In genomic region chr1:182716740-182717720, GRCh38 we compare ENCODE assay signal across 14 cellular contexts. TPM values are rescaled to one million over a fixed set of nuclear protein-coding genes. Genes with fewer than 3 reads are reported as not detected.
DNase-seq lines count a peak whose midpoint lies in the region; ATAC-seq and TF ChIP-seq lines count a peak whose summit lies in the region.
"Had no signal": no experiment of that assay in that cellular context is flagged by ENCODE, and none has a peak within 500 bp of the region (broad histone marks: within the 10 kb centered on the region; RNA-seq: fewer than 3 reads in every experiment).

No MANE protein-coding gene starts in this region.

- H3K9me2 ChIP-seq in SK-N-SH: no peaks in the 10 kb centered on the region

- TF ChIP-seq CTCF in Caco-2 (IDR thresholded peaks at IDR 0.05; ENCODE audit: insufficient read depth in 1 of 2, low read depth in 1 of 2, low read length in 1 of 2, severe bottlenecking in 1 of 2, unreplicated experiment in 1 of 2): no peak
- TF ChIP-seq CTCF in SK-N-SH (IDR thresholded peaks at IDR 0.05): no peak

- H3K4me3 ChIP-seq in Caco-2 (ENCODE audit: low read depth, low read length): no peak overlapping the region
- no peak overlapping the region for H3K4me3 ChIP-seq in SK-N-SH (ENCODE audit: low read depth in 2 of 2, low read length in 1 of 2)
- H3K4me3 ChIP-seq: skin epidermis, uterus had no signal

- no peaks in the 10 kb centered on the region for H4K20me1 ChIP-seq in SK-N-SH (ENCODE audit: insufficient read depth)

- peak overlapping the region; percentile 87 for H3K27ac Mint-ChIP-seq in Caco-2 (ENCODE audit: unreplicated experiment)
- H3K27ac Mint-ChIP-seq in activated T-helper 1 cell treated with anti-CD3 and anti-CD28 coated beads, Interleukin-12 subunit alpha, Interleukin-12 subunit beta, Interleukin-2, Interleukin-4 antibody, amounts not matched to agents 30 ng/mL and 10 ng/mL and 1 ng/mL, durations not matched to agents 14 hours and 24 hours and 36 hours: peak overlapping the region; percentile 3
- no peak overlapping the region for H3K27ac Mint-ChIP-seq in naive thymus-derived CD8-positive, alpha-beta T cell
- H3K27ac Mint-ChIP-seq: CD8-positive, alpha-beta memory T cell; nephron had no signal

- no peak for TF ChIP-seq EP300 in SK-N-SH (IDR thresholded peaks at IDR 0.05; ENCODE audit: borderline replicate concordance in 1 of 2, low read depth in 1 of 2, low read length in 1 of 2)

- DNase-seq in Caco-2 (peak in 1 of 2 experiments; percentile 28), SK-N-SH (no peak), NCI-H524 treated with DMSO at 0.1 percent for 48 hours (lab: John Stamatoyannopoulos, UW) (no peak)
- DNase-seq in activated T-helper 1 cell treated with anti-CD3 and anti-CD28 coated beads, Interleukin-12 subunit alpha, Interleukin-12 subunit beta, Interleukin-2, Interleukin-4 antibody, amounts not matched to agents 30 ng/mL and 10 ng/mL and 1 ng/mL, durations not matched to agents 14 hours and 24 hours and 36 hours (ENCODE audit: low spot score): no peak
- no peak for DNase-seq in activated CD4-positive, alpha-beta T cell treated with anti-CD3 and anti-CD28 coated beads for 1 hour
- DNase-seq in naive thymus-derived CD8-positive, alpha-beta T cell: no peak
- DNase-seq: activated effector memory CD4-positive, alpha-beta T cell treated with anti-CD3 and anti-CD28 coated beads, Interleukin-2, amount 50 U/mL, for 16 hours; CD8-positive, alpha-beta memory T cell; uterus had no signal

- H3K36me3 Mint-ChIP-seq in Caco-2 (ENCODE audit: insufficient read depth, unreplicated experiment): no peaks in the 10 kb centered on the region
- H3K36me3 Mint-ChIP-seq in activated T-helper 1 cell treated with anti-CD3 and anti-CD28 coated beads, Interleukin-12 subunit alpha, Interleukin-12 subunit beta, Interleukin-2, Interleukin-4 antibody, amounts not matched to agents 30 ng/mL and 10 ng/mL and 1 ng/mL, durations not matched to agents 14 hours and 24 hours and 36 hours (ENCODE audit: low read depth): peaks cover 3% of the 10 kb centered on the region
- H3K36me3 Mint-ChIP-seq in naive thymus-derived CD8-positive, alpha-beta T cell: no peaks in the 10 kb centered on the region
- H3K36me3 Mint-ChIP-seq: CD8-positive, alpha-beta memory T cell had no signal

- H3K4me1 Mint-ChIP-seq in Caco-2 (ENCODE audit: low read depth, unreplicated experiment): peaks cover 18% of the 10 kb centered on the region
- peaks cover 63% of the 10 kb centered on the region for H3K4me1 Mint-ChIP-seq in activated T-helper 1 cell treated with anti-CD3 and anti-CD28 coated beads, Interleukin-12 subunit alpha, Interleukin-12 subunit beta, Interleukin-2, Interleukin-4 antibody, amounts not matched to agents 30 ng/mL and 10 ng/mL and 1 ng/mL, durations not matched to agents 14 hours and 24 hours and 36 hours (ENCODE audit: low read depth)
- H3K4me1 Mint-ChIP-seq in naive thymus-derived CD8-positive, alpha-beta T cell: peaks cover 4 to 25% (median 13%) of the 10 kb centered on the region in 4 donors
- H3K4me1 Mint-ChIP-seq: nephron had no signal

- H2AFZ ChIP-seq in SK-N-SH (ENCODE audit: low read depth): no peak overlapping the region

- no peak overlapping the region for H3K9ac ChIP-seq in SK-N-SH

- intact Hi-C loops in Caco-2 (cut with micrococcal nuclease; ENCODE audit: unreplicated experiment): loop anchor here (5.0 kb wide), 1 partner anchor 65 kb away; no protein-coding TSS in a partner anchor
- intact Hi-C loops in activated T-helper 1 cell treated with anti-CD3 and anti-CD28 coated beads, Interleukin-12 subunit alpha, Interleukin-12 subunit beta, Interleukin-2, Interleukin-4 antibody, amounts not matched to agents 30 ng/mL and 10 ng/mL and 1 ng/mL, durations not matched to agents 14 hours and 24 hours and 36 hours (cut with micrococcal nuclease): loop anchor here (1.0 kb wide), 1 partner anchor 8 kb away; no protein-coding TSS in a partner anchor

- H3K79me2 ChIP-seq in SK-N-SH (ENCODE audit: insufficient read depth): no peaks in the 10 kb centered on the region

- H3K9me3 ChIP-seq in Caco-2 (no peaks in the 10 kb centered on the region), SK-N-SH (no peaks in the 10 kb centered on the region)
- H3K9me3 ChIP-seq: uterus had no signal

- no peak overlapping the region for H3K4me3 Mint-ChIP-seq in Caco-2 (ENCODE audit: unreplicated experiment)
- no peak overlapping the region for H3K4me3 Mint-ChIP-seq in activated T-helper 1 cell treated with anti-CD3 and anti-CD28 coated beads, Interleukin-12 subunit alpha, Interleukin-12 subunit beta, Interleukin-2, Interleukin-4 antibody, amounts not matched to agents 30 ng/mL and 10 ng/mL and 1 ng/mL, durations not matched to agents 14 hours and 24 hours and 36 hours
- no peak overlapping the region for H3K4me3 Mint-ChIP-seq in naive thymus-derived CD8-positive, alpha-beta T cell
- H3K4me3 Mint-ChIP-seq: CD8-positive, alpha-beta memory T cell; nephron had no signal

- no peak overlapping the region for H3K27ac ChIP-seq in SK-N-SH (ENCODE audit: low read depth in 2 of 2, low read length in 1 of 2)
- H3K27ac ChIP-seq: skin epidermis, uterus had no signal

- CTCF ChIA-PET in Caco-2 (lab: Charles Lee) (interaction anchor here (1.0 kb wide), 1 partner anchor 68 kb away, joined by 4 read pairs; no protein-coding TSS in a partner anchor), SK-N-SH (lab: Yijun Ruan, JAX) (interaction anchor here (0.9 to 1.4 kb wide), 4 partner anchors 19 to 70 kb away, joined by 3 to 4 read pairs (median 4); no protein-coding TSS in a partner anchor)

- H3K4me1 ChIP-seq in Caco-2 (peaks cover 5% of the 10 kb centered on the region; the same call in 1 of the 2 replicates), SK-N-SH (ENCODE audit: control insufficient read depth in 1 of 2, insufficient read depth in 2 of 2, low read depth in 1 of 2, low read length in 1 of 2) (no peaks in the 10 kb centered on the region; a peak in 1 of 4 replicates)
- H3K4me1 ChIP-seq: uterus had no signal

- H3K9me3 Mint-ChIP-seq in Caco-2 (ENCODE audit: unreplicated experiment): no peaks in the 10 kb centered on the region
- H3K9me3 Mint-ChIP-seq in activated T-helper 1 cell treated with anti-CD3 and anti-CD28 coated beads, Interleukin-12 subunit alpha, Interleukin-12 subunit beta, Interleukin-2, Interleukin-4 antibody, amounts not matched to agents 30 ng/mL and 10 ng/mL and 1 ng/mL, durations not matched to agents 14 hours and 24 hours and 36 hours: no peaks in the 10 kb centered on the region
- no peaks in the 10 kb centered on the region for H3K9me3 Mint-ChIP-seq in naive thymus-derived CD8-positive, alpha-beta T cell
- H3K9me3 Mint-ChIP-seq: CD8-positive, alpha-beta memory T cell; nephron had no signal

- no peaks in the 10 kb centered on the region for H3F3A ChIP-seq in SK-N-SH (replicated peaks; ENCODE audit: insufficient read depth)

- TF ChIP-seq RAD21 in SK-N-SH (IDR thresholded peaks at IDR 0.05; ENCODE audit: low read length): no peak

- POLR2A ChIA-PET in Caco-2 (lab: Charles Lee) (no interaction called here), SK-N-SH (lab: Yijun Ruan, JAX) (no interaction called here)
- POLR2A ChIA-PET in naive thymus-derived CD8-positive, alpha-beta T cell (lab: Charles Lee): interaction anchor here (0.9 kb wide), 1 partner anchor 100 kb away, joined by 3 read pairs; no protein-coding TSS in a partner anchor

- no peaks in the 10 kb centered on the region for H3K27me3 Mint-ChIP-seq in Caco-2 (ENCODE audit: insufficient read depth, unreplicated experiment)
- no peaks in the 10 kb centered on the region for H3K27me3 Mint-ChIP-seq in activated T-helper 1 cell treated with anti-CD3 and anti-CD28 coated beads, Interleukin-12 subunit alpha, Interleukin-12 subunit beta, Interleukin-2, Interleukin-4 antibody, amounts not matched to agents 30 ng/mL and 10 ng/mL and 1 ng/mL, durations not matched to agents 14 hours and 24 hours and 36 hours (ENCODE audit: insufficient read depth)
- peaks cover 0 to 5% (median 2%) of the 10 kb centered on the region in 5 donors for H3K27me3 Mint-ChIP-seq in naive thymus-derived CD8-positive, alpha-beta T cell

- 55% methylated on average over 4 of the region's 4 CpGs for WGBS in SK-N-SH (ENCODE audit: low lambda C conversion rate)

- H3K27me3 ChIP-seq in Caco-2 (replicated peaks; ENCODE audit: control insufficient read depth, insufficient read depth, low read length) (no peaks in the 10 kb centered on the region), SK-N-SH (ENCODE audit: insufficient read depth) (no peaks in the 10 kb centered on the region; the same call in 1 of the 2 replicates)
- H3K27me3 ChIP-seq: uterus had no signal

- ATAC-seq in GM18861 (IDR thresholded peaks at IDR 0.05; ENCODE audit: unreplicated experiment): peak; percentile 54
- peak; percentile 56 for ATAC-seq in HG02798 (IDR thresholded peaks at IDR 0.05; ENCODE audit: poor library complexity, unreplicated experiment)
- no peak for ATAC-seq in naive thymus-derived CD8-positive, alpha-beta T cell

- BruUV-seq in Caco-2 (replicated peaks; lab: Mats Ljungman, UMichigan): TSS peak; percentile 66

- H3K4me2 ChIP-seq in SK-N-SH: no peak overlapping the region

- H3K36me3 ChIP-seq in Caco-2 (ENCODE audit: control insufficient read depth, insufficient read depth, low read length): no peaks in the 10 kb centered on the region
- H3K36me3 ChIP-seq in SK-N-SH (replicated peaks in 1 of 2; ENCODE audit: control insufficient read depth in 1 of 2, insufficient read depth in 2 of 2, low read length in 1 of 2): no peaks in the 10 kb centered on the region
- H3K36me3 ChIP-seq: uterus had no signal

TF ChIP-seq in SK-N-SH, 30 proteins besides CTCF, POLR2A, EP300 and RAD21 (continues in another document):
- TF ChIP-seq RCOR1 (IDR thresholded peaks at IDR 0.05; ENCODE audit: low read length): no peak

RNA-seq across cellular contexts. Expression of gene RGS8, which starts 32.6 kb away (rescaled TPM):
- not detected in 2 replicates for total RNA-seq in Caco-2 (2022)
- total RNA-seq in activated T-helper 1 cell treated with anti-CD3 and anti-CD28 coated beads, Interleukin-12 subunit alpha, Interleukin-12 subunit beta, Interleukin-2, Interleukin-4 antibody, amounts not matched to agents 30 ng/mL and 10 ng/mL and 1 ng/mL, durations not matched to agents 14 hours and 24 hours and 36 hours: not detected in 2 replicates
- polyA plus RNA-seq in SK-N-SH (2012; rRNA removed): not detected in 2 replicates
- polyA plus RNA-seq in SK-N-SH (2012; cell fraction: cytosol; rRNA removed): under 0.01 and 0.05 TPM in 2 replicates
- polyA plus RNA-seq in SK-N-SH (2012; cell fraction: nucleus; rRNA removed): 0.02 TPM in 2 replicates
- total RNA-seq in naive thymus-derived CD8-positive, alpha-beta T cell: not detected
- not detected for polyA plus RNA-seq in naive thymus-derived CD8-positive, alpha-beta T cell
- total RNA-seq: CD8-positive, alpha-beta memory T cell; uterus had no signal
- polyA plus RNA-seq: CD8-positive, alpha-beta memory T cell; keratinocyte had no signal

Comparison
In these comparisons a context has a peak if more than half of its experiments do, and no peak if none do; other contexts are left out.
1. H3K27ac Mint-ChIP-seq: peak in Caco-2 (single experiment) and activated T-helper 1 cell treated with anti-CD3 and anti-CD28 coated beads, Interleukin-12 subunit alpha, Interleukin-12 subunit beta, Interleukin-2, Interleukin-4 antibody, amounts not matched to agents 30 ng/mL and 10 ng/mL and 1 ng/mL, durations not matched to agents 14 hours and 24 hours and 36 hours (single experiment); none in naive thymus-derived CD8-positive, alpha-beta T cell (0 of 10).
2. ATAC-seq: peak in GM18861 (single experiment) and HG02798 (single experiment); none in naive thymus-derived CD8-positive, alpha-beta T cell (0 of 2).